In genomic region chr20:17023811-17024210, GRCh38 we compare ENCODE assay signal across 15 cellular contexts.
DNase-seq lines count a peak whose midpoint lies in the region; ATAC-seq and TF ChIP-seq lines count a peak whose summit lies in the region.
"Had no signal": no experiment of that assay in that cellular context is flagged by ENCODE, and none has a peak within 500 bp of the region (broad histone marks: within the 10 kb centered on the region; RNA-seq: fewer than 3 reads in every experiment).

No MANE protein-coding gene starts in this region.

- H3K27ac ChIP-seq in iPS-18a (ENCODE audit: low read length) (no peak overlapping the region), upper lobe of left lung (no peak overlapping the region)
- H3K27ac ChIP-seq: cardiac muscle cell, HL-60 had no signal

- peak; percentile 41 for DNase-seq in NCI-H748 (lab: John Stamatoyannopoulos, UW; ENCODE audit: unreplicated experiment)
- DNase-seq in NCI-H748 treated with DMSO at 0.1 percent for 48 hours (lab: John Stamatoyannopoulos, UW), result no peak
- DNase-seq in NCI-H510A treated with DMSO at 0.1 percent for 48 hours (lab: John Stamatoyannopoulos, UW), result peak; percentile 88
- peak; percentile 5 to 57 for DNase-seq in upper lobe of left lung
- DNase-seq: activated naive CD4-positive, alpha-beta T cell; GOT3; NCI-H446; occipital lobe; small intestine had no signal

- no peak overlapping the region for H3K9ac ChIP-seq in iPS-18a (ENCODE audit: low read length)

- no peaks in the 10 kb centered on the region for H3K36me3 ChIP-seq in iPS-18a (ENCODE audit: control insufficient read depth, low read depth, low read length)
- no peaks in the 10 kb centered on the region for H3K36me3 ChIP-seq in upper lobe of left lung
- H3K36me3 ChIP-seq: cardiac muscle cell had no signal

- no peaks in the 10 kb centered on the region for H3K27me3 ChIP-seq in iPS-18a (ENCODE audit: control insufficient read depth, insufficient read depth, low read length)
- H3K27me3 ChIP-seq in upper lobe of left lung, result no peaks in the 10 kb centered on the region
- H3K27me3 ChIP-seq: cardiac muscle cell had no signal

- H3K4me1 ChIP-seq in iPS-18a (ENCODE audit: control insufficient read depth, low read depth, low read length) (peaks cover 38% of the 10 kb centered on the region), upper lobe of left lung (peaks cover 0 to 5% (median 0%) of the 10 kb centered on the region in 4 donors)

- peak; percentile 35 to 83 for ATAC-seq in upper lobe of left lung (ENCODE audit: low FRiP score in 2 of 2)
- no peak for ATAC-seq in HG03565 (IDR thresholded peaks at IDR 0.05; ENCODE audit: unreplicated experiment)
- no peak for ATAC-seq in GM19035 (IDR thresholded peaks at IDR 0.05; ENCODE audit: unreplicated experiment)
- ATAC-seq in GM18520 (IDR thresholded peaks at IDR 0.05; ENCODE audit: unreplicated experiment), result no peak

- no peak for TF ChIP-seq EP300 in upper lobe of left lung (IDR thresholded peaks at IDR 0.05)

- H3K9me3 ChIP-seq in iPS-18a (ENCODE audit: control insufficient read depth, low read depth, low read length), result peaks cover 6% of the 10 kb centered on the region
- H3K9me3 ChIP-seq in upper lobe of left lung, result peaks cover 0 to 4% (median 2%) of the 10 kb centered on the region in 4 donors

- TF ChIP-seq CTCF in upper lobe of left lung (IDR thresholded peaks at IDR 0.05), result no peak

- 20 to 37% methylated on average over 7 to 8 of the region's 8 CpGs for WGBS in upper lobe of left lung, 2 donors

- peak overlapping the region; percentile 19 for H3K4me3 ChIP-seq in iPS-18a (ENCODE audit: low read length)
- no peak overlapping the region for H3K4me3 ChIP-seq in upper lobe of left lung
- H3K4me3 ChIP-seq: cardiac muscle cell had no signal

- TF ChIP-seq POLR2A in upper lobe of left lung (IDR thresholded peaks at IDR 0.05), result peak in 1 of 4 donors; percentile 35

Comparison
In these comparisons a context has a peak if more than half of its experiments do, and no peak if none do; other contexts are left out.
1. ATAC-seq: peak in upper lobe of left lung (2 of 2); none in HG03565 (single experiment), GM19035 (single experiment) and GM18520 (single experiment).